8 cellular contexts compared by ENCODE assay signal in genomic region chr6:168865-169455, GRCh38.
A peak's percentile ranks its signal among the peaks of the same experiment; 100 is the strongest.
DNase-seq lines count a peak whose midpoint lies in the region; ATAC-seq, FAIRE-seq and TF ChIP-seq lines count a peak whose summit lies in the region.

No MANE protein-coding gene starts in this region.

- H3K36me3 ChIP-seq in A673 (ENCODE audit: insufficient read depth, low read length, poor library complexity, severe bottlenecking): no peaks in the 10 kb centered on the region

- H3K27me3 ChIP-seq in A673 (replicated peaks; ENCODE audit: insufficient read depth, low read depth, low read length, poor library complexity): no peaks in the 10 kb centered on the region

- DNase-seq in A673 (ENCODE audit: low spot score) (peak; percentile 70), GM12891 (ENCODE audit: insufficient read length, low spot score) (no peak), NCI-H526 treated with DMSO at 0.1 percent for 48 hours (lab: John Stamatoyannopoulos, UW) (peak; percentile 44), cerebellum (ENCODE audit: low spot score) (peak; percentile 51), medulla oblongata (ENCODE audit: extremely low spot score) (peak; percentile 68), occipital lobe (lab: John Stamatoyannopoulos, UW) (no peak)
- DNase-seq in activated CD4-positive, alpha-beta memory T cell treated with anti-CD3 and anti-CD28 coated beads, Interleukin-2, amount 10 ng/mL, durations not matched to agents 7 days and 5 days: no peak

- BruUV-seq in A673 (replicated peaks; lab: Mats Ljungman, UMichigan): no TSS peak

- no peaks in the 10 kb centered on the region for H3K4me1 Mint-ChIP-seq in activated CD4-positive, alpha-beta memory T cell treated with anti-CD3 and anti-CD28 coated beads, Interleukin-2, amount 10 ng/mL, durations not matched to agents 7 days and 5 days

- no peak overlapping the region for H3K4me3 ChIP-seq in A673 (ENCODE audit: low read depth, low read length, poor library complexity, severe bottlenecking)

- H3K9me3 Mint-ChIP-seq in activated CD4-positive, alpha-beta memory T cell treated with anti-CD3 and anti-CD28 coated beads, Interleukin-2, amount 10 ng/mL, durations not matched to agents 7 days and 5 days: peaks cover 7% of the 10 kb centered on the region

- H3K4me1 ChIP-seq in A673 (ENCODE audit: insufficient read depth, low read length, poor library complexity, severe bottlenecking): no peaks in the 10 kb centered on the region

- intact Hi-C loops in A673 (cut with micrococcal nuclease; ENCODE audit: unreplicated experiment): no loop called here

- no peak overlapping the region for H3K27ac Mint-ChIP-seq in activated CD4-positive, alpha-beta memory T cell treated with anti-CD3 and anti-CD28 coated beads, Interleukin-2, amount 10 ng/mL, durations not matched to agents 7 days and 5 days

- CTCF ChIA-PET in A673 (lab: Charles Lee): no interaction called here
- CTCF ChIA-PET in activated CD4-positive, alpha-beta memory T cell treated with anti-CD3 and anti-CD28 coated beads, Interleukin-2, amount 10 ng/mL, durations not matched to agents 7 days and 5 days (lab: Charles Lee): interaction anchor here (0.7 to 1.8 kb wide), 5 partner anchors 11 to 53 kb away, joined by 3 to 5 read pairs (median 3); no protein-coding TSS in a partner anchor

- TF ChIP-seq POLR2A in GM12891 (IDR thresholded peaks at IDR 0.05; ENCODE audit: low read depth, low read length): no peak

- TF ChIP-seq CTCF in A673 (conservative IDR thresholded peaks at IDR 0.05; ENCODE audit: low read depth, low read length): peak; percentile 76

- H3K4me3 Mint-ChIP-seq in activated CD4-positive, alpha-beta memory T cell treated with anti-CD3 and anti-CD28 coated beads, Interleukin-2, amount 10 ng/mL, durations not matched to agents 7 days and 5 days: no peak overlapping the region

- POLR2A ChIA-PET in A673 (lab: Charles Lee; ENCODE audit: low non-redundant PET): no interaction called here
- POLR2A ChIA-PET in activated CD4-positive, alpha-beta memory T cell treated with anti-CD3 and anti-CD28 coated beads, Interleukin-2, amount 10 ng/mL, durations not matched to agents 7 days and 5 days (lab: Charles Lee): interaction anchor here (0.6 kb wide), 1 partner anchor 224 kb away, joined by 5 read pairs; no protein-coding TSS in a partner anchor

- no peak for ATAC-seq in HG03095 (IDR thresholded peaks at IDR 0.05; ENCODE audit: unreplicated experiment)

- peaks cover 7% of the 10 kb centered on the region for H3K36me3 Mint-ChIP-seq in activated CD4-positive, alpha-beta memory T cell treated with anti-CD3 and anti-CD28 coated beads, Interleukin-2, amount 10 ng/mL, durations not matched to agents 7 days and 5 days (ENCODE audit: low read depth)

- peaks cover 36% of the 10 kb centered on the region for H3K27me3 Mint-ChIP-seq in activated CD4-positive, alpha-beta memory T cell treated with anti-CD3 and anti-CD28 coated beads, Interleukin-2, amount 10 ng/mL, durations not matched to agents 7 days and 5 days

- no peaks in the 10 kb centered on the region for H3K9me3 ChIP-seq in A673 (ENCODE audit: low read depth, low read length, poor library complexity, severe bottlenecking)

- H3K27ac ChIP-seq in A673 (ENCODE audit: low read depth, low read length, poor library complexity, severe bottlenecking): no peak overlapping the region

- peak; percentile 56 for FAIRE-seq in GM12891 (lab: Jason Lieb, UNC)

TF ChIP-seq in GM12891, 5 proteins besides CTCF, POLR2A, EP300 and RAD21:
- TF ChIP-seq PAX5 (IDR thresholded peaks at IDR 0.05; ENCODE audit: insufficient read depth, low read length, severe bottlenecking) (no peak), TAF1 (IDR thresholded peaks at IDR 0.05; ENCODE audit: low read depth, low read length) (no peak), POU2F2 (IDR thresholded peaks at IDR 0.05; ENCODE audit: low read depth, low read length) (no peak), SPI1 (IDR thresholded peaks at IDR 0.05; ENCODE audit: low read depth, low read length) (no peak), POLR2AphosphoS5 (IDR thresholded peaks at IDR 0.05; ENCODE audit: low read depth, low read length) (no peak)

Comparison
In these comparisons a context has a peak if more than half of its experiments do, and no peak if none do; other contexts are left out.
1. DNase-seq: peak in A673 (single experiment), NCI-H526 treated with DMSO at 0.1 percent for 48 hours (single experiment), cerebellum (single experiment) and medulla oblongata (single experiment); none in GM12891 (single experiment), activated CD4-positive, alpha-beta memory T cell treated with anti-CD3 and anti-CD28 coated beads, Interleukin-2, amount 10 ng/mL, durations not matched to agents 7 days and 5 days (single experiment) and occipital lobe (single experiment).